25 cellular contexts compared by ENCODE assay signal in genomic region chr1:7629011-7629410, GRCh38.
"Had no signal": no experiment of that assay in that cellular context is flagged by ENCODE, and none has a peak within 500 bp of the region (broad histone marks: within the 10 kb centered on the region; RNA-seq: fewer than 3 reads in every experiment).

No MANE protein-coding gene starts in this region.

- H3K27ac Mint-ChIP-seq: dendritic cell treated with granulocyte-macrophage colony-stimulating factor and Interleukin-4, amounts not matched to agents 40 ng/mL and 50 ng/mL, for 4 days; endodermal cell; memory B cell; natural killer cell treated with Interleukin-12 subunit alpha and Interleukin-12 subunit beta and Interleukin-15 and Interleukin-18, amount 100 ng/mL, for 72 hours; progenitor cell of endocrine pancreas; stimulated activated memory B cell treated with anti-CD40 and anti-IgM and Interleukin-4, amounts not matched to agents 10 μg/mL and 1 μg/mL and 100 μg/mL, for 72 hours; type B pancreatic cell had no signal

- H3K4me1 ChIP-seq: colonic mucosa, gastrocnemius medialis, parathyroid adenoma, spleen, testis, tibial artery had no signal

- H3K9ac ChIP-seq: parathyroid adenoma had no signal

- H3K4me1 Mint-ChIP-seq: endodermal cell; memory B cell; neural crest cell; stimulated activated memory B cell treated with anti-CD40 and anti-IgM and Interleukin-4, amounts not matched to agents 10 μg/mL and 1 μg/mL and 100 μg/mL, for 72 hours had no signal

- H3K4me2 ChIP-seq: hepatocyte had no signal

- H3K36me3 ChIP-seq: colonic mucosa, gastrocnemius medialis, spleen, tibial artery had no signal

- H3K27ac ChIP-seq: colonic mucosa, epithelial cell of prostate, gastrocnemius medialis, hepatocyte, parathyroid adenoma, skin epidermis, spleen, testis, tibial artery had no signal

- DNase-seq: colonic mucosa; effector CD8-positive, alpha-beta T cell; endodermal cell; foreskin fibroblast; gastrocnemius medialis; head of caudate nucleus; kidney; left colon; spleen; stimulated activated CD4-positive, alpha-beta T cell treated with anti-CD3 and anti-CD28 coated beads, Interleukin-4, amount 100 ng/mL, for 4 hours; stimulated activated naive CD8-positive, alpha-beta T cell treated with anti-CD3 and anti-CD28 coated beads, Interleukin-15, Interleukin-2, amounts not matched to agents 100 U/mL and 50 U/mL, for 24 hours; testis; tibial artery had no signal

- H3K36me3 Mint-ChIP-seq: memory B cell; natural killer cell treated with Interleukin-12 subunit alpha and Interleukin-12 subunit beta and Interleukin-15 and Interleukin-18, amount 100 ng/mL, for 72 hours; stimulated activated memory B cell treated with anti-CD40 and anti-IgM and Interleukin-4, amounts not matched to agents 10 μg/mL and 1 μg/mL and 100 μg/mL, for 72 hours; type B pancreatic cell had no signal

- H3K27me3 ChIP-seq: colonic mucosa, testis had no signal

- H3K4me3 ChIP-seq: colonic mucosa, gastrocnemius medialis, hepatocyte, lung, skin epidermis, spleen, testis, tibial artery had no signal

- H3K4me3 Mint-ChIP-seq: dendritic cell treated with granulocyte-macrophage colony-stimulating factor and Interleukin-4, amounts not matched to agents 40 ng/mL and 50 ng/mL, for 4 days; endodermal cell; memory B cell; natural killer cell treated with Interleukin-12 subunit alpha and Interleukin-12 subunit beta and Interleukin-15 and Interleukin-18, amount 100 ng/mL, for 72 hours; neural crest cell; stimulated activated memory B cell treated with anti-CD40 and anti-IgM and Interleukin-4, amounts not matched to agents 10 μg/mL and 1 μg/mL and 100 μg/mL, for 72 hours; type B pancreatic cell had no signal

- H3K9me3 Mint-ChIP-seq: dendritic cell treated with granulocyte-macrophage colony-stimulating factor and Interleukin-4, amounts not matched to agents 40 ng/mL and 50 ng/mL, for 4 days; endodermal cell; memory B cell; natural killer cell treated with Interleukin-12 subunit alpha and Interleukin-12 subunit beta and Interleukin-15 and Interleukin-18, amount 100 ng/mL, for 72 hours; neural crest cell; stimulated activated memory B cell treated with anti-CD40 and anti-IgM and Interleukin-4, amounts not matched to agents 10 μg/mL and 1 μg/mL and 100 μg/mL, for 72 hours; type B pancreatic cell had no signal

- H2AFZ ChIP-seq: hepatocyte, parathyroid adenoma had no signal

- H3K9me3 ChIP-seq: colonic mucosa, gastrocnemius medialis, spleen, testis, tibial artery had no signal
